15 cellular contexts compared by ENCODE assay signal in genomic region chr5:125281662-125282061, GRCh38.
DNase-seq lines count a peak whose midpoint lies in the region; ATAC-seq, FAIRE-seq and TF ChIP-seq lines count a peak whose summit lies in the region.
"Had no signal": no experiment of that assay in that cellular context is flagged by ENCODE, and none has a peak within 500 bp of the region (broad histone marks: within the 10 kb centered on the region; RNA-seq: fewer than 3 reads in every experiment).

No MANE protein-coding gene starts in this region.

- no peak overlapping the region for H2BK15ac ChIP-seq in neuronal stem cell (ENCODE audit: low read length)

- H2AFZ ChIP-seq in neuronal stem cell (ENCODE audit: low read length): peak overlapping the region; percentile 4
- H2AFZ ChIP-seq: GM23248 had no signal

- peak; percentile 81 for FAIRE-seq in endometrium (lab: Jason Lieb, UNC)
- FAIRE-seq: GM12878, GM18507 had no signal

- in situ Hi-C loops in Panc1 (cut with HindIII; ENCODE audit: low pct_unique_long_range_greater_than_20kb, low sequenced_read_pairs): no loop called here

- no TSS peak for BruUV-seq in Panc1 (replicated peaks; lab: Mats Ljungman, UMichigan)

- intact Hi-C loops in Panc1 (cut with micrococcal nuclease; ENCODE audit: unreplicated experiment): no loop called here

- no peak for ATAC-seq in Panc1
- ATAC-seq: GM12878 had no signal

- no peak overlapping the region for H2BK120ac ChIP-seq in neuronal stem cell (ENCODE audit: low read depth, low read length)

- H3K14ac ChIP-seq in neuronal stem cell (ENCODE audit: low read length): no peak overlapping the region

- H3K18ac ChIP-seq in neuronal stem cell (ENCODE audit: low read length): no peak overlapping the region

- no peak overlapping the region for H2BK5ac ChIP-seq in neuronal stem cell (ENCODE audit: low read length)

- H3K79me1 ChIP-seq in neuronal stem cell (ENCODE audit: low read depth, low read length): no peaks in the 10 kb centered on the region

- no peak overlapping the region for H3K4me2 ChIP-seq in neuronal stem cell (ENCODE audit: insufficient read depth, low read length, poor library complexity, severe bottlenecking)
- H3K4me2 ChIP-seq: BLaER1 treated with 17β-estradiol and CSF1 and Interleukin-3, amounts not matched to agents 10 nM and 100 nM had no signal

- H3K9me3 ChIP-seq in Panc1 (ENCODE audit: control insufficient read depth, insufficient read depth, low read depth, low read length) (no peaks in the 10 kb centered on the region), neuronal stem cell (replicated peaks in 1 of 2; ENCODE audit: control insufficient read depth in 2 of 2, insufficient read depth in 1 of 2, low read depth in 1 of 2, low read length in 2 of 2) (no peaks in the 10 kb centered on the region)
- H3K9me3 ChIP-seq: BLaER1 treated with 17β-estradiol and CSF1 and Interleukin-3, amounts not matched to agents 10 nM and 100 nM had no signal

- H3K27ac ChIP-seq in Panc1 (ENCODE audit: low read length): peak overlapping the region; percentile 55; the same call in 1 of the 2 replicates
- H3K27ac ChIP-seq in neuronal stem cell (replicated peaks; ENCODE audit: low read length): no peak overlapping the region
- no peak overlapping the region for H3K27ac ChIP-seq in caudate nucleus (ENCODE audit: low read depth, low read length)
- H3K27ac ChIP-seq: BLaER1 treated with 17β-estradiol and CSF1 and Interleukin-3, amounts not matched to agents 10 nM and 100 nM; GM23248 had no signal

- no peak overlapping the region for H4K8ac ChIP-seq in neuronal stem cell (ENCODE audit: low read depth, low read length)

- CTCF ChIA-PET in Panc1 (lab: Charles Lee): no interaction called here

- no peak overlapping the region for H3K4ac ChIP-seq in neuronal stem cell (ENCODE audit: low read length)

- H3K4me3 ChIP-seq in Panc1 (ENCODE audit: low read depth in 2 of 2, low read length in 2 of 2): no peak overlapping the region
- no peak overlapping the region for H3K4me3 ChIP-seq in neuronal stem cell (ENCODE audit: low read length in 2 of 2)
- H3K4me3 ChIP-seq: BLaER1 treated with 17β-estradiol and CSF1 and Interleukin-3, amounts not matched to agents 10 nM and 100 nM; GM12878; GM23248 had no signal

- no peak overlapping the region for H3K23ac ChIP-seq in neuronal stem cell (ENCODE audit: low read depth, low read length, poor library complexity)

- no peak overlapping the region for H3K9ac ChIP-seq in neuronal stem cell (ENCODE audit: low read depth, low read length, poor library complexity)
- H3K9ac ChIP-seq: BLaER1 treated with 17β-estradiol and CSF1 and Interleukin-3, amounts not matched to agents 10 nM and 100 nM; GM23248 had no signal

- H2AK5ac ChIP-seq in neuronal stem cell (ENCODE audit: low read depth, low read length): no peak overlapping the region

- no peak overlapping the region for H4K91ac ChIP-seq in neuronal stem cell (ENCODE audit: low read depth, low read length, poor library complexity)

- no peak overlapping the region for H2BK12ac ChIP-seq in neuronal stem cell (ENCODE audit: low read length)

- H3K4me1 ChIP-seq in Panc1 (ENCODE audit: control insufficient read depth, insufficient read depth, low read length) (peaks cover 10% of the 10 kb centered on the region; the same call in 1 of the 2 replicates), neuronal stem cell (ENCODE audit: control insufficient read depth in 2 of 2, insufficient read depth in 1 of 2, low read depth in 1 of 2, low read length in 2 of 2) (peaks cover 0 to 2% of the 10 kb centered on the region in 2 donors)
- H3K4me1 ChIP-seq: BLaER1 treated with 17β-estradiol and CSF1 and Interleukin-3, amounts not matched to agents 10 nM and 100 nM had no signal

- no peaks in the 10 kb centered on the region for H3K27me3 ChIP-seq in Panc1 (ENCODE audit: control insufficient read depth, insufficient read depth, low read length)
- no peaks in the 10 kb centered on the region for H3K27me3 ChIP-seq in neuronal stem cell (ENCODE audit: control insufficient read depth in 3 of 3, insufficient read depth in 3 of 3, low read depth in 1 of 3, low read length in 3 of 3)
- H3K27me3 ChIP-seq: BLaER1 treated with 17β-estradiol and CSF1 and Interleukin-3, amounts not matched to agents 10 nM and 100 nM had no signal

- TF ChIP-seq CTCF in Panc1 (IDR thresholded peaks at IDR 0.05): no peak

- POLR2A ChIA-PET in Panc1 (lab: Charles Lee): no interaction called here

- H3K36me3 ChIP-seq in Panc1 (ENCODE audit: control insufficient read depth, insufficient read depth, low read length) (no peaks in the 10 kb centered on the region), neuronal stem cell (replicated peaks in 1 of 2; ENCODE audit: control insufficient read depth in 2 of 2, insufficient read depth in 2 of 2, low read length in 2 of 2) (no peaks in the 10 kb centered on the region)
- H3K36me3 ChIP-seq: BLaER1 treated with 17β-estradiol and CSF1 and Interleukin-3, amounts not matched to agents 10 nM and 100 nM had no signal

- DNase-seq in Panc1 (ENCODE audit: low read depth, low spot score) (no peak), neuronal stem cell (ENCODE audit: low spot score) (no peak), dermis blood vessel endothelial cell (no peak), T-helper 9 cell (no peak), caudate nucleus (lab: John Stamatoyannopoulos, UW) (no peak), medulla oblongata (ENCODE audit: extremely low spot score) (no peak)
- DNase-seq: ACHN; CD4-positive, CD25-positive, alpha-beta regulatory T cell; GM23248; H7; IMR-90 had no signal
